ENCODE assay signal across 10 cellular contexts in the genomic region with DNA sequence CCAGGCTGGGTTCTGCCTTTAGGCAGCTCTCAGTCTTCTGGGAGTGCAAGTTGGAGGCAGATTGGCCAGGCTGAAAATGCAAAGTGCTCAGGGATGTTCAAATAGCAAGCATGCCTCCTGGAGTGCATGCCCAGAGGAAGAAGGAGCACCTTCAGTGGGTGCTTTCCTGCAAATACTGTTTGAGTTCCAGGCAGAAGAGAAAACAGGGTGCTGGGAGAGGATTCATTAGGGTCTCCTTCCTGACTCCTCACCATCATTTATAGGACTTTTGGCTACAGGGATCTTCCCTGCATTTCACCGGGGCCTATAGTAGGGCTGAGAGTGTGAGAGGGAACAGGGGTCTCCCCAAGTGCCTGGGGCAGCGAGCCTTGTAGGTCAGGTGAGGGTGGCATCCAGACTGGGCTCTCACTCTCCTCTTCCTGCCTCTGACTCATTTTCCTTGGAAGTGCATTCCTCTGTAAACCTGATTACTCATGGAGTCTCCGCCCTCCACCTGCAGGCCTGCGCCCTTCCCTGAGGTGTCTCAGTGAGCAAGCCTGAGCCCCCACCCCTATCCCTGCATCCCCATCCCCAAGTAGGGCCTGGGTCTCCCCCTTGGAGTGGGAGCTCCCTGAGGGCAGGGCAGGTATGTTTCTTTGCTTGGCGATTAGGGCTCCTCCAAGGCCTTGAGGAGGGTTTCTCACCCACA. TPM values are rescaled to one million over a fixed set of nuclear protein-coding genes. Genes with fewer than 3 reads are reported as not detected.
DNase-seq lines count a peak whose midpoint lies in the region; ATAC-seq and TF ChIP-seq lines count a peak whose summit lies in the region.
"Had no signal": no experiment of that assay in that cellular context is flagged by ENCODE, and none has a peak within 500 bp of the region (broad histone marks: within the 10 kb centered on the region; RNA-seq: fewer than 3 reads in every experiment).

No MANE protein-coding gene starts in this region.

- H3K9me3 ChIP-seq in SK-N-SH: no peaks in the 10 kb centered on the region
- no peaks in the 10 kb centered on the region for H3K9me3 ChIP-seq in spleen

- H2AFZ ChIP-seq in SK-N-SH (ENCODE audit: low read depth): no peak overlapping the region

- no peak overlapping the region for H3K4me2 ChIP-seq in SK-N-SH

- POLR2A ChIA-PET in SK-N-SH (lab: Yijun Ruan, JAX): no interaction called here

- no peak for TF ChIP-seq CTCF in SK-N-SH (IDR thresholded peaks at IDR 0.05)
- TF ChIP-seq CTCF in spleen (IDR thresholded peaks at IDR 0.05 in 8 of 11, conservative IDR thresholded peaks at IDR 0.05 in 3 of 11): no peak

- no peaks in the 10 kb centered on the region for H3K27me3 Mint-ChIP-seq in activated CD4-positive, alpha-beta T cell treated with anti-CD3 and anti-CD28 coated beads, Interleukin-2, amount 10 ng/mL, durations not matched to agents 24 days and 14 days

- no peaks in the 10 kb centered on the region for H3K36me3 ChIP-seq in SK-N-SH (replicated peaks in 1 of 2; ENCODE audit: control insufficient read depth in 1 of 2, insufficient read depth in 2 of 2, low read length in 1 of 2)
- no peaks in the 10 kb centered on the region for H3K36me3 ChIP-seq in spleen
- H3K36me3 ChIP-seq: cardiac muscle cell had no signal

- peaks cover 85% of the 10 kb centered on the region for H3K4me1 Mint-ChIP-seq in activated CD4-positive, alpha-beta T cell treated with anti-CD3 and anti-CD28 coated beads, Interleukin-2, amount 10 ng/mL, durations not matched to agents 24 days and 14 days

- H3K4me3 ChIP-seq in SK-N-SH (ENCODE audit: low read depth in 2 of 2, low read length in 1 of 2) (no peak overlapping the region), spleen (no peak overlapping the region)
- H3K4me3 ChIP-seq: cardiac muscle cell had no signal

- no peak for TF ChIP-seq EP300 in SK-N-SH (IDR thresholded peaks at IDR 0.05; ENCODE audit: borderline replicate concordance in 1 of 2, low read depth in 1 of 2, low read length in 1 of 2)

- H3K36me3 Mint-ChIP-seq in activated CD4-positive, alpha-beta T cell treated with anti-CD3 and anti-CD28 coated beads, Interleukin-2, amount 10 ng/mL, durations not matched to agents 24 days and 14 days (ENCODE audit: low read depth): peaks cover 57% of the 10 kb centered on the region

- peak overlapping the region; percentile 87 for H3K4me3 Mint-ChIP-seq in activated CD4-positive, alpha-beta T cell treated with anti-CD3 and anti-CD28 coated beads, Interleukin-2, amount 10 ng/mL, durations not matched to agents 24 days and 14 days

- H3K4me1 ChIP-seq in SK-N-SH (ENCODE audit: control insufficient read depth in 1 of 2, insufficient read depth in 2 of 2, low read depth in 1 of 2, low read length in 1 of 2): peaks cover 7 to 16% of the 10 kb centered on the region in 2 experiments; a peak in 3 of 4 replicates
- peaks cover 25 to 73% (median 39%) of the 10 kb centered on the region in 6 donors for H3K4me1 ChIP-seq in spleen

- CTCF ChIA-PET in SK-N-SH (lab: Yijun Ruan, JAX): interaction anchor here (1.1 to 2.5 kb wide), 4 partner anchors 9 to 16 kb away, joined by 3 to 8 read pairs (median 6); no protein-coding TSS in a partner anchor

- H3K79me2 ChIP-seq in SK-N-SH (ENCODE audit: insufficient read depth): no peaks in the 10 kb centered on the region

- peaks cover 16% of the 10 kb centered on the region for H3K9me3 Mint-ChIP-seq in activated CD4-positive, alpha-beta T cell treated with anti-CD3 and anti-CD28 coated beads, Interleukin-2, amount 10 ng/mL, durations not matched to agents 24 days and 14 days

- no peak for TF ChIP-seq POLR2A in spleen (IDR thresholded peaks at IDR 0.05)

- H3K27me3 ChIP-seq in SK-N-SH (ENCODE audit: insufficient read depth): no peaks in the 10 kb centered on the region
- H3K27me3 ChIP-seq in spleen (replicated peaks in 1 of 7): peaks cover 0 to 5% (median 0%) of the 10 kb centered on the region in 7 donors
- H3K27me3 ChIP-seq: cardiac muscle cell had no signal

- no peaks in the 10 kb centered on the region for H3K9me2 ChIP-seq in SK-N-SH

- WGBS in SK-N-SH (ENCODE audit: low lambda C conversion rate): 56% methylated on average over 3 of the region's 5 CpGs
- 75 to 97% (median 85%) methylated on average over 5 of the region's 5 CpGs for WGBS in spleen, 5 donors

- H4K20me1 ChIP-seq in SK-N-SH (ENCODE audit: insufficient read depth): no peaks in the 10 kb centered on the region

- peak; percentile 58 for DNase-seq in activated CD4-positive, alpha-beta T cell treated with anti-CD3 and anti-CD28 coated beads, Interleukin-2, amount 10 ng/mL, durations not matched to agents 24 days and 14 days
- no peak for DNase-seq in activated CD4-positive, alpha-beta T cell treated with anti-CD3 and anti-CD28 coated beads, Interleukin-2, amount 50 U/mL, for 4 hours
- DNase-seq in SK-N-SH: no peak
- DNase-seq in epithelial cell of prostate (ENCODE audit: low read depth, low spot score): no peak
- DNase-seq in spleen: peak; percentile 51
- no peak for DNase-seq in CD1c-positive myeloid dendritic cell (ENCODE audit: extremely low spot score)
- DNase-seq in COLO829 (ENCODE audit: low spot score): no peak
- DNase-seq: NCI-H1694 had no signal

- TF ChIP-seq RAD21 in SK-N-SH (IDR thresholded peaks at IDR 0.05; ENCODE audit: low read length): no peak

- intact Hi-C loops in activated CD4-positive, alpha-beta T cell treated with anti-CD3 and anti-CD28 coated beads, Interleukin-2, amount 10 ng/mL, durations not matched to agents 24 days and 14 days (cut with micrococcal nuclease): no loop called here
- intact Hi-C loops in spleen (cut with DNase I; ENCODE audit: low total_unique reads): no loop called here

- no peak overlapping the region for H3K27ac ChIP-seq in SK-N-SH (ENCODE audit: low read depth in 2 of 2, low read length in 1 of 2)
- H3K27ac ChIP-seq in epithelial cell of prostate: peak overlapping the region; percentile 99
- no peak overlapping the region for H3K27ac ChIP-seq in spleen
- H3K27ac ChIP-seq: cardiac muscle cell had no signal

- peaks cover 22% of the 10 kb centered on the region for H3F3A ChIP-seq in SK-N-SH (replicated peaks; ENCODE audit: insufficient read depth)

- peak overlapping the region; percentile 83 for H3K27ac Mint-ChIP-seq in activated CD4-positive, alpha-beta T cell treated with anti-CD3 and anti-CD28 coated beads, Interleukin-2, amount 10 ng/mL, durations not matched to agents 24 days and 14 days

- no peak for ATAC-seq in GM21723 (IDR thresholded peaks at IDR 0.05; ENCODE audit: unreplicated experiment)

- H3K9ac ChIP-seq in SK-N-SH: no peak overlapping the region

TF ChIP-seq in SK-N-SH, 30 proteins besides CTCF, POLR2A, EP300 and RAD21:
- TF ChIP-seq FOSL2 (IDR thresholded peaks at IDR 0.05; ENCODE audit: borderline replicate concordance, low read depth) (peak; percentile 50; the same call in 1 of the 2 replicates), JUND (IDR thresholded peaks at IDR 0.05) (peak; percentile 28; the same call in 1 of the 2 replicates), TCF12 (IDR thresholded peaks at IDR 0.05) (peak; percentile 36; the same call in 1 of the 2 replicates), TEAD4 (IDR thresholded peaks at IDR 0.05; ENCODE audit: borderline replicate concordance, insufficient read depth) (no peak)

RNA-seq across cellular contexts. Expression of a gene that starts 17.1 kb away (rescaled TPM):
- 13.1 and 16.8 TPM in 2 replicates for total RNA-seq in activated CD4-positive, alpha-beta T cell treated with anti-CD3 and anti-CD28 coated beads, Interleukin-2, amount 10 ng/mL, durations not matched to agents 24 days and 14 days
- polyA plus RNA-seq in SK-N-SH (2012; rRNA removed) (not detected in 2 replicates), spleen (under 1 TPM; 0.15 to 0.45 (median 0.21) TPM)
- polyA plus RNA-seq in SK-N-SH (2012; cell fraction: cytosol; rRNA removed): 0.01 TPM in 1 of 2 replicates, not detected in the other
- 0.02 TPM in 1 of 2 replicates, not detected in the other for polyA plus RNA-seq in SK-N-SH (2012; cell fraction: nucleus; rRNA removed)
- total RNA-seq in spleen: 1 to 10 TPM in 1 of 7 donors, under 1 TPM in 5, not detected in 1; 0.14 to 1.3 (median 0.41) TPM
- total RNA-seq: cardiac muscle cell had no signal
- polyA plus RNA-seq: cardiac muscle cell had no signal

RNA-seq across cellular contexts. Expression of a gene that starts 46.7 kb away (rescaled TPM):
- total RNA-seq in activated CD4-positive, alpha-beta T cell treated with anti-CD3 and anti-CD28 coated beads, Interleukin-2, amount 10 ng/mL, durations not matched to agents 24 days and 14 days: 217 and 220 TPM in 2 replicates
- polyA plus RNA-seq in SK-N-SH (2012; rRNA removed) (not detected in 2 replicates), spleen (10 to 100 TPM; 29.0 to 79.1 (median 63.5) TPM)
- 0.03 and 0.05 TPM in 2 replicates for polyA plus RNA-seq in SK-N-SH (2012; cell fraction: cytosol; rRNA removed)
- 0.02 TPM in 1 of 2 replicates, not detected in the other for polyA plus RNA-seq in SK-N-SH (2012; cell fraction: nucleus; rRNA removed)
- 10 to 100 TPM; 31.9 to 77.4 (median 49.9) TPM for total RNA-seq in spleen
- total RNA-seq: cardiac muscle cell had no signal
- polyA plus RNA-seq: cardiac muscle cell had no signal

Comparison
In these comparisons a context has a peak if more than half of its experiments do, and no peak if none do; other contexts are left out.
1. DNase-seq: peak in activated CD4-positive, alpha-beta T cell treated with anti-CD3 and anti-CD28 coated beads, Interleukin-2, amount 10 ng/mL, durations not matched to agents 24 days and 14 days (single experiment) and spleen (single experiment); none in activated CD4-positive, alpha-beta T cell treated with anti-CD3 and anti-CD28 coated beads, Interleukin-2, amount 50 U/mL, for 4 hours (0 of 2), SK-N-SH (single experiment), epithelial cell of prostate (single experiment), CD1c-positive myeloid dendritic cell (single experiment) and COLO829 (single experiment).